In genomic region chrX:119690921-119691716, GRCh38 we compare ENCODE assay signal across 8 cellular contexts. TPM values are rescaled to one million over a fixed set of nuclear protein-coding genes. Genes with fewer than 3 reads are reported as not detected.
DNase-seq lines count a peak whose midpoint lies in the region; ATAC-seq, FAIRE-seq and TF ChIP-seq lines count a peak whose summit lies in the region.

No MANE protein-coding gene starts in this region.

- WGBS in HepG2 (ENCODE audit: low lambda C conversion rate): 16% methylated on average over 4 of the region's 8 CpGs
- 30 to 56% methylated on average over 5 to 8 of the region's 8 CpGs for WGBS in testis, 2 donors
- 67% methylated on average over 8 of the region's 8 CpGs for WGBS in prostate gland

- intact Hi-C loops in HepG2 (cut with micrococcal nuclease; ENCODE audit: unreplicated experiment): loop anchor here (10.0 kb wide), 1 partner anchor 176 kb away; no protein-coding TSS in a partner anchor
- intact Hi-C loops in testis (cut with DNase I; ENCODE audit: low total_unique reads): no loop called here
- intact Hi-C loops in prostate gland (cut with DNase I): no loop called here
- intact Hi-C loops in cardiac septum (cut with DNase I): no loop called here

- peak overlapping the region; percentile 99 for H3K27ac Mint-ChIP-seq in activated T-cell treated with anti-CD3 and anti-CD28 coated beads, Interleukin-2, amount 50 U/mL, for 24 hours

- H3K36me3 ChIP-seq in BLaER1 treated with 17β-estradiol and CSF1 and Interleukin-3, amounts not matched to agents 10 nM and 100 nM: no peaks in the 10 kb centered on the region
- H3K36me3 ChIP-seq in HepG2 (replicated peaks in 1 of 2; ENCODE audit: control insufficient read depth in 1 of 2, insufficient read depth in 2 of 2, low read length in 2 of 2): no peaks in the 10 kb centered on the region
- H3K36me3 ChIP-seq in testis (ENCODE audit: low read depth, missing control alignments): no peaks in the 10 kb centered on the region
- no peaks in the 10 kb centered on the region for H3K36me3 ChIP-seq in prostate gland

- peaks cover 22% of the 10 kb centered on the region for H3K79me2 ChIP-seq in HepG2 (ENCODE audit: insufficient read depth, low read length)

- peak overlapping the region; percentile 76 to 85 (median 81); a peak in 21 of 22 replicates for H3K9ac ChIP-seq in BLaER1 treated with 17β-estradiol and CSF1 and Interleukin-3, amounts not matched to agents 10 nM and 100 nM
- peak overlapping the region; percentile 66; the same call in 1 of the 2 replicates for H3K9ac ChIP-seq in HepG2 (ENCODE audit: insufficient read depth, low read depth, low read length)

- H2AFZ ChIP-seq in HepG2 (ENCODE audit: low read length): no peak overlapping the region

- CTCF ChIA-PET in HepG2 (lab: Yijun Ruan, JAX; ENCODE audit: low intra/inter-chr PET ratio, low total read pairs): no interaction called here

- POLR2A ChIA-PET in HepG2 (lab: Yijun Ruan, JAX): no interaction called here

- no peak for TF ChIP-seq RAD21 in HepG2 (CRISPR knock-in tag; IDR thresholded peaks at IDR 0.05)

- TF ChIP-seq EP300 in HepG2 (IDR thresholded peaks at IDR 0.05; ENCODE audit: low read depth in 2 of 2, low read length in 2 of 2) (no peak), HepG2 (CRISPR knock-in tag; IDR thresholded peaks at IDR 0.05; ENCODE audit: borderline replicate concordance) (no peak)

- H3K4me1 Mint-ChIP-seq in activated T-cell treated with anti-CD3 and anti-CD28 coated beads, Interleukin-2, amount 50 U/mL, for 24 hours (ENCODE audit: low read depth): peaks cover 55% of the 10 kb centered on the region

- no peak for ATAC-seq in HepG2

- H3K27me3 Mint-ChIP-seq in activated T-cell treated with anti-CD3 and anti-CD28 coated beads, Interleukin-2, amount 50 U/mL, for 24 hours: no peaks in the 10 kb centered on the region

- peaks cover 0 to 14% (median 0%) of the 10 kb centered on the region in 11 experiments; a peak in 4 of 22 replicates for H3K9me3 ChIP-seq in BLaER1 treated with 17β-estradiol and CSF1 and Interleukin-3, amounts not matched to agents 10 nM and 100 nM (replicated peaks in 1 of 11)
- H3K9me3 ChIP-seq in HepG2 (ENCODE audit: low read length): no peaks in the 10 kb centered on the region
- no peaks in the 10 kb centered on the region for H3K9me3 ChIP-seq in testis
- no peaks in the 10 kb centered on the region for H3K9me3 ChIP-seq in prostate gland

- no peaks in the 10 kb centered on the region for H3K27me3 ChIP-seq in BLaER1 treated with 17β-estradiol and CSF1 and Interleukin-3, amounts not matched to agents 10 nM and 100 nM
- H3K27me3 ChIP-seq in HepG2 (ENCODE audit: control insufficient read depth in 1 of 2, insufficient read depth in 2 of 2, low read length in 2 of 2): no peaks in the 10 kb centered on the region
- H3K27me3 ChIP-seq in testis: no peaks in the 10 kb centered on the region
- H3K27me3 ChIP-seq in prostate gland (replicated peaks; ENCODE audit: insufficient read depth): no peaks in the 10 kb centered on the region

- FAIRE-seq in HepG2 (lab: Jason Lieb, UNC): peak; percentile 72

- peak overlapping the region; percentile 60 to 83 (median 72) for H3K4me3 ChIP-seq in BLaER1 treated with 17β-estradiol and CSF1 and Interleukin-3, amounts not matched to agents 10 nM and 100 nM
- H3K4me3 ChIP-seq in HepG2 (replicated peaks in 1 of 3; ENCODE audit: insufficient read depth in 1 of 3, low read depth in 2 of 3, low read length in 3 of 3) (peak overlapping the region; percentile 48 to 82 (median 68)), testis (peak overlapping the region in 1 of 2 donors; percentile 87), prostate gland (no peak overlapping the region)

- in situ Hi-C loops in HepG2 (cut with HindIII; ENCODE audit: extremely low pct_ligation_motif_present, low pct_unique_long_range_greater_than_20kb): no loop called here

- peaks cover 49 to 79% (median 74%) of the 10 kb centered on the region in 10 experiments for H3K4me1 ChIP-seq in BLaER1 treated with 17β-estradiol and CSF1 and Interleukin-3, amounts not matched to agents 10 nM and 100 nM
- peaks cover 17% of the 10 kb centered on the region for H3K4me1 ChIP-seq in HepG2 (ENCODE audit: insufficient read depth, low read length)
- peaks cover 2% of the 10 kb centered on the region for H3K4me1 ChIP-seq in testis
- no peaks in the 10 kb centered on the region for H3K4me1 ChIP-seq in prostate gland (replicated peaks)

- H3K9me3 Mint-ChIP-seq in activated T-cell treated with anti-CD3 and anti-CD28 coated beads, Interleukin-2, amount 50 U/mL, for 24 hours: no peaks in the 10 kb centered on the region

- H3K4me2 ChIP-seq in BLaER1 treated with 17β-estradiol and CSF1 and Interleukin-3, amounts not matched to agents 10 nM and 100 nM: peak overlapping the region; percentile 78 to 94 (median 84)
- peak overlapping the region; percentile 65 for H3K4me2 ChIP-seq in HepG2 (ENCODE audit: low read depth, low read length)

- H4K20me1 ChIP-seq in BLaER1 treated with 17β-estradiol and CSF1 and Interleukin-3, amounts not matched to agents 10 nM and 100 nM: peaks cover 0 to 11% (median 0%) of the 10 kb centered on the region in 11 experiments; a peak in 3 of 22 replicates
- H4K20me1 ChIP-seq in HepG2 (ENCODE audit: insufficient read depth, low read length): no peaks in the 10 kb centered on the region

- TF ChIP-seq CTCF in HepG2 (CRISPR knock-in tag; IDR thresholded peaks at IDR 0.05) (no peak), testis (IDR thresholded peaks at IDR 0.05) (no peak), prostate gland (IDR thresholded peaks at IDR 0.05) (no peak)

- no TSS peak for BruUV-seq in HepG2 (replicated peaks; lab: Mats Ljungman, UMichigan)

- TF ChIP-seq POLR2A in HepG2 (IDR thresholded peaks at IDR 0.05; ENCODE audit: insufficient read depth in 1 of 2, low read depth in 2 of 2, low read length in 2 of 2): no peak
- TF ChIP-seq POLR2A in testis (IDR thresholded peaks at IDR 0.05): no peak
- TF ChIP-seq POLR2A in prostate gland (IDR thresholded peaks at IDR 0.05): no peak

- H3K36me3 Mint-ChIP-seq in activated T-cell treated with anti-CD3 and anti-CD28 coated beads, Interleukin-2, amount 50 U/mL, for 24 hours (ENCODE audit: low read depth): peaks cover 47% of the 10 kb centered on the region

- H3K4me3 Mint-ChIP-seq in activated T-cell treated with anti-CD3 and anti-CD28 coated beads, Interleukin-2, amount 50 U/mL, for 24 hours: peak overlapping the region; percentile 88

- peak overlapping the region in 10 of 11 experiments; percentile 73 to 89 (median 78); a peak in 19 of 22 replicates for H3K27ac ChIP-seq in BLaER1 treated with 17β-estradiol and CSF1 and Interleukin-3, amounts not matched to agents 10 nM and 100 nM
- H3K27ac ChIP-seq in HepG2 (ENCODE audit: extremely low read length, insufficient read depth, low read length): no peak overlapping the region
- peak overlapping the region; percentile 18 to 30 for H3K27ac ChIP-seq in testis
- no peak overlapping the region for H3K27ac ChIP-seq in prostate gland

- DNase-seq in NAMALWA (ENCODE audit: low spot score) (peak; percentile 72), HepG2 (ENCODE audit: low spot score) (no peak), testis (peak; percentile 75), NCI-H526 treated with DMSO at 0.1 percent for 48 hours (lab: John Stamatoyannopoulos, UW) (no peak), prostate gland (ENCODE audit: low spot score) (no peak), cardiac septum (ENCODE audit: low spot score) (no peak)
- DNase-seq in activated T-cell treated with anti-CD3 and anti-CD28 coated beads, Interleukin-2, amount 50 U/mL, for 24 hours: peak; percentile 79

TF ChIP-seq in HepG2, 621 proteins besides CTCF, POLR2A, EP300 and RAD21 (continues in another document):
- TF ChIP-seq SATB2 (CRISPR knock-in tag; IDR thresholded peaks at IDR 0.05): no peak
- TF ChIP-seq ZNF780A (CRISPR knock-in tag; IDR thresholded peaks at IDR 0.05): no peak
- no peak for TF ChIP-seq GATAD1 (CRISPR knock-in tag; IDR thresholded peaks at IDR 0.05)
- no peak for TF ChIP-seq BCL3 (CRISPR knock-in tag; IDR thresholded peaks at IDR 0.05)
- no peak for TF ChIP-seq SUZ12 (IDR thresholded peaks at IDR 0.05; ENCODE audit: low read depth, low read length)

RNA-seq across cellular contexts. Expression of gene SEPTIN6, which starts 1.8 kb away (rescaled TPM):
- total RNA-seq in HepG2 (2016; rRNA removed; fragmentation: Illumina TruSeq; extraction: Trizol) (21.7 and 34.1 TPM in 2 replicates), testis (100 to 1,000 TPM; 187 to 250 TPM), prostate gland (100 to 1,000 TPM in 1 of 2 donors, 10 to 100 TPM in 1; 20.5 to 175 TPM), cardiac septum (10.1 TPM)
- total RNA-seq in HepG2 (2016; cell fraction: cytosol; rRNA removed; fragmentation: Illumina TruSeq; extraction: Trizol; ENCODE audit: low read depth): 4.2 and 4.3 TPM in 2 replicates
- total RNA-seq in HepG2 (2016; cell fraction: insoluble cytoplasmic fraction; rRNA removed; fragmentation: Illumina TruSeq; extraction: Trizol): 22.6 and 30.6 TPM in 2 replicates
- total RNA-seq in HepG2 (2016; cell fraction: membrane; rRNA removed; fragmentation: Illumina TruSeq; extraction: Trizol): 11.6 and 11.9 TPM in 2 replicates
- 13.4 and 14.5 TPM in 2 replicates for total RNA-seq in HepG2 (2016; cell fraction: nucleus; rRNA removed; fragmentation: Illumina TruSeq; extraction: Trizol)
- polyA plus RNA-seq in HepG2 (2011; rRNA removed) (35.9 and 38.3 TPM in 2 replicates), testis (ENCODE audit: insufficient read depth, low read depth, low replicate concordance) (80.2 TPM)
- polyA plus RNA-seq in HepG2 (2011; cell fraction: cytosol; rRNA removed): 35.8 and 37.3 TPM in 2 replicates
- polyA plus RNA-seq in HepG2 (2011; cell fraction: nucleus; rRNA removed): 20.9 and 22.6 TPM in 2 replicates
- 17.4 and 20.8 TPM in 2 replicates for polyA plus RNA-seq in HepG2 (2012)
- polyA plus RNA-seq in HepG2 (2016; cell fraction: cytosol; fragmentation: Illumina TruSeq; extraction: Trizol; ENCODE audit: low read depth): 4.8 and 6.3 TPM in 2 replicates
- 33.9 and 37.2 TPM in 2 replicates for polyA plus RNA-seq in HepG2 (2016; cell fraction: insoluble cytoplasmic fraction; fragmentation: Illumina TruSeq; extraction: Trizol; ENCODE audit: low read depth)
- 11.2 and 12.4 TPM in 2 replicates for polyA plus RNA-seq in HepG2 (2016; cell fraction: membrane; fragmentation: Illumina TruSeq; extraction: Trizol; ENCODE audit: low read depth)
- 25.4 and 30.7 TPM in 2 replicates for polyA plus RNA-seq in HepG2 (2016; cell fraction: nucleus; fragmentation: Illumina TruSeq; extraction: Trizol; ENCODE audit: insufficient read depth, low read depth)
- 52.2 and 78.0 TPM in 2 replicates for polyA minus RNA-seq in HepG2 (2011; rRNA and poly(A)+ RNA removed; ENCODE audit: low replicate concordance)
- polyA minus RNA-seq in HepG2 (2011; cell fraction: cytosol; rRNA and poly(A)+ RNA removed): 24.4 and 30.2 TPM in 2 replicates
- 10.7 and 23.0 TPM in 2 replicates for polyA minus RNA-seq in HepG2 (2011; cell fraction: nucleus; rRNA and poly(A)+ RNA removed)

Comparison
In these comparisons a context has a peak if more than half of its experiments do, and no peak if none do; other contexts are left out.
1. H3K27ac ChIP-seq: peak in BLaER1 treated with 17β-estradiol and CSF1 and Interleukin-3, amounts not matched to agents 10 nM and 100 nM (10 of 11) and testis (2 of 2); none in HepG2 (single experiment) and prostate gland (0 of 2).
2. H3K4me3 ChIP-seq: peak in BLaER1 treated with 17β-estradiol and CSF1 and Interleukin-3, amounts not matched to agents 10 nM and 100 nM (10 of 10) and HepG2 (3 of 3); none in prostate gland (0 of 2).
3. DNase-seq: peak in NAMALWA (single experiment), activated T-cell treated with anti-CD3 and anti-CD28 coated beads, Interleukin-2, amount 50 U/mL, for 24 hours (single experiment) and testis (single experiment); none in HepG2 (single experiment), NCI-H526 treated with DMSO at 0.1 percent for 48 hours (single experiment), prostate gland (single experiment) and cardiac septum (single experiment).